7 cellular contexts compared by ENCODE assay signal in the genomic region with DNA sequence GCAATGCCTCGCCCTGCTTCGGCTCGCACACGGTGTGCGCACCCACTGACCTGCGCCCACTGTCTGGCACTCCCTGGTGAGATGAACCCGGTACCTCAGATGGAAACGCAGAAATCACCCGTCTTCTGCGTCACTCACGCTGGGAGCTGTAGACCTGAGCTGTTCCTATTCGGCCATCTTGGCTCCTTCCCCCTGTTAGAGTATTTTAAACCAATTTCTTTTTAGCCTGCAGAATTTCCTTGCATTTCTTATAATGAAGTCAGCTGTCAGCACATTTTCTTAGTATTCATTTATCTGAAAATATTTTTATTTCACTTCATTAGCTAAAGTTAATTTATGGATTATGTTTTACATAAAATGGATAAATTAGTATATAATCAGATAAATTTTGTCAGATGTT.
DNase-seq lines count a peak whose midpoint lies in the region; ATAC-seq, FAIRE-seq and TF ChIP-seq lines count a peak whose summit lies in the region.
"Not testable (repeated sequence)": the region's sequence is repeated elsewhere in the genome, so short reads cannot be mapped to it uniquely, and the experiment has no call there.

No MANE protein-coding gene starts in this region.

- TF ChIP-seq CTCF in KMS-11 (conservative IDR thresholded peaks at IDR 0.05; ENCODE audit: low read depth, low read length); PC-9 (conservative IDR thresholded peaks at IDR 0.05); K562 (IDR thresholded peaks at IDR 0.05 in 2 of 3, conservative IDR thresholded peaks at IDR 0.05 in 1 of 3; ENCODE audit: insufficient read depth in 2 of 3, low read depth in 1 of 3, low read length in 3 of 3): not testable (repeated sequence)

- H3K9me3 ChIP-seq in CD8-positive, alpha-beta memory T cell (ENCODE audit: low read length); K562 (replicated peaks; ENCODE audit: control insufficient read depth, insufficient read depth, low read depth, low read length): not testable (repeated sequence)
- H3K9me3 ChIP-seq in PC-9 (ENCODE audit: insufficient read depth, low read depth) = peaks cover 12% of the 10 kb centered on the region

- not testable (repeated sequence) for H3K4me1 Mint-ChIP-seq in CD8-positive, alpha-beta memory T cell

- H3K27ac Mint-ChIP-seq in CD8-positive, alpha-beta memory T cell = not testable (repeated sequence)

- not testable (repeated sequence) for TF ChIP-seq RAD21 in K562 (CRISPR knock-in tag; conservative IDR thresholded peaks at IDR 0.05 in 1 of 2, IDR thresholded peaks at IDR 0.05 in 1 of 2)

- WGBS in K562 (ENCODE audit: insufficient coverage, low coverage, missing lambda C conversion rate) = 11% methylated on average over 4 of the region's 12 CpGs

- not testable (repeated sequence) for TF ChIP-seq POLR2A in K562 (conservative IDR thresholded peaks at IDR 0.05)

- H3K36me3 ChIP-seq in CD8-positive, alpha-beta memory T cell (ENCODE audit: insufficient read depth, low read length); KMS-11 (ENCODE audit: insufficient read depth); PC-9 (ENCODE audit: low read depth); K562 (ENCODE audit: control insufficient read depth, insufficient read depth, low read length): not testable (repeated sequence)

- POLR2A ChIA-PET in CD8-positive, alpha-beta memory T cell (lab: Charles Lee); PC-9 (lab: Charles Lee; ENCODE audit: unreplicated experiment): not testable (repeated sequence)
- POLR2A ChIA-PET in K562 (lab: Yijun Ruan, JAX) = interaction anchor here (0.7 to 1.4 kb wide), 5 partner anchors 10 to 20 kb away, joined by 3 to 5 read pairs (median 3); no protein-coding TSS in a partner anchor

- CTCF ChIA-PET in CD8-positive, alpha-beta memory T cell (lab: Charles Lee); PC-9 (lab: Charles Lee); K562 (lab: Yijun Ruan, JAX; ENCODE audit: low intra/inter-chr PET ratio): not testable (repeated sequence)

- H3K4me2 ChIP-seq in KMS-11 = not testable (repeated sequence)
- peak overlapping the region; percentile 95 for H3K4me2 ChIP-seq in PC-9
- peak overlapping the region; percentile 62 for H3K4me2 ChIP-seq in K562 (ENCODE audit: insufficient read depth, low read length)

- TF ChIP-seq EP300 in K562 (IDR thresholded peaks at IDR 0.05; ENCODE audit: low read length) = not testable (repeated sequence)

- peak; percentile 53 for ATAC-seq in K562

- not testable (repeated sequence) for H3K9me2 ChIP-seq in PC-9 (ENCODE audit: insufficient read depth)

- not testable (repeated sequence) for H3K9me1 ChIP-seq in K562 (ENCODE audit: control insufficient read depth, insufficient read depth, low read length)

- not testable (repeated sequence) for H3K36me3 Mint-ChIP-seq in CD8-positive, alpha-beta memory T cell

- not testable (repeated sequence) for H4K20me1 ChIP-seq in KMS-11 (ENCODE audit: insufficient read depth); PC-9 (ENCODE audit: insufficient read depth); K562 (replicated peaks; ENCODE audit: control insufficient read depth, insufficient read depth, low read length)

- not testable (repeated sequence) for H3F3A ChIP-seq in PC-9 (ENCODE audit: insufficient read depth, low read depth)

- FAIRE-seq in K562 (lab: Jason Lieb, UNC) = not testable (repeated sequence)

- peak overlapping the region; percentile 41 for H2AFZ ChIP-seq in KMS-11 (ENCODE audit: low read depth)
- H2AFZ ChIP-seq in PC-9 = peak overlapping the region; percentile 83
- peak overlapping the region; percentile 87 for H2AFZ ChIP-seq in K562 (ENCODE audit: low read depth, low read length)

- BruUV-seq in PC-9 (replicated peaks; lab: Mats Ljungman, UMichigan) = not testable (repeated sequence)
- TSS peak; percentile 87 for BruUV-seq in K562 (replicated peaks; lab: Mats Ljungman, UMichigan)

- DNase-seq in CD8-positive, alpha-beta memory T cell; PC-9: not testable (repeated sequence)
- DNase-seq in DMS53 treated with DMSO at 0.1 percent for 48 hours (lab: John Stamatoyannopoulos, UW; ENCODE audit: unreplicated experiment) (peak; percentile 5), NCI-H1417 (lab: John Stamatoyannopoulos, UW) (peak in 2 of 3 experiments; percentile 12 to 20), NCI-H774 (lab: John Stamatoyannopoulos, UW) (peak; percentile 46), K562 (ENCODE audit: extremely low read depth in 1 of 4, low spot score in 3 of 4) (peak in 2 of 4 experiments; percentile 67 to 69)

- in situ Hi-C loops in K562 (cut with MboI) = not testable (repeated sequence)

- H3K79me2 ChIP-seq in KMS-11 (ENCODE audit: insufficient read depth, low read depth); PC-9 (ENCODE audit: low read depth); K562 (ENCODE audit: control insufficient read depth, insufficient read depth, low read length): not testable (repeated sequence)

- intact Hi-C loops in PC-9 (cut with micrococcal nuclease; ENCODE audit: unreplicated experiment); K562 (cut with micrococcal nuclease): not testable (repeated sequence)

- not testable (repeated sequence) for H3K27me3 Mint-ChIP-seq in CD8-positive, alpha-beta memory T cell

- not testable (repeated sequence) for H3K4me1 ChIP-seq in CD8-positive, alpha-beta memory T cell (ENCODE audit: insufficient read depth, low read length); KMS-11 (ENCODE audit: low read depth, poor library complexity, severe bottlenecking); K562 (replicated peaks in 1 of 2; ENCODE audit: control insufficient read depth in 2 of 2, insufficient read depth in 2 of 2, low read length in 2 of 2)
- peaks cover 10% of the 10 kb centered on the region for H3K4me1 ChIP-seq in PC-9 (replicated peaks; ENCODE audit: insufficient read depth)

- peak overlapping the region; percentile 43 for H3K27ac ChIP-seq in CD8-positive, alpha-beta memory T cell (ENCODE audit: low read depth, low read length)
- H3K27ac ChIP-seq in KMS-11 (peak overlapping the region; percentile 67), PC-9 (peak overlapping the region; percentile 74), K562 (ENCODE audit: extremely low read depth, low read depth, low read length) (peak overlapping the region; percentile 61)

- peak overlapping the region; percentile 49; the same call in 1 of the 2 replicates for H3K9ac ChIP-seq in KMS-11
- peak overlapping the region in 1 of 2 experiments; percentile 50; a peak in 2 of 4 replicates for H3K9ac ChIP-seq in K562 (ENCODE audit: insufficient read depth in 1 of 2, low read depth in 2 of 2, low read length in 2 of 2)

- H3K4me3 Mint-ChIP-seq in CD8-positive, alpha-beta memory T cell = not testable (repeated sequence)

- not testable (repeated sequence) for H3K27me3 ChIP-seq in CD8-positive, alpha-beta memory T cell (ENCODE audit: insufficient read depth, low read length, poor library complexity, severe bottlenecking); KMS-11 (ENCODE audit: insufficient read depth, low read depth); PC-9 (ENCODE audit: insufficient read depth, low read depth); K562 (ENCODE audit: control insufficient read depth in 2 of 2, insufficient read depth in 2 of 2, low read length in 2 of 2)

- H3K9me3 Mint-ChIP-seq in CD8-positive, alpha-beta memory T cell = peaks cover 0 to 17% (median 7%) of the 10 kb centered on the region in 5 donors

- H3K4me3 ChIP-seq in CD8-positive, alpha-beta memory T cell (ENCODE audit: low read length); KMS-11 (IDR thresholded peaks at IDR 0.05; ENCODE audit: insufficient read depth, low read depth, low read length); K562: not testable (repeated sequence)
- peak overlapping the region; percentile 58 for H3K4me3 ChIP-seq in PC-9
